Comparison of ENCODE assay signal across 18 cellular contexts in the genomic region with DNA sequence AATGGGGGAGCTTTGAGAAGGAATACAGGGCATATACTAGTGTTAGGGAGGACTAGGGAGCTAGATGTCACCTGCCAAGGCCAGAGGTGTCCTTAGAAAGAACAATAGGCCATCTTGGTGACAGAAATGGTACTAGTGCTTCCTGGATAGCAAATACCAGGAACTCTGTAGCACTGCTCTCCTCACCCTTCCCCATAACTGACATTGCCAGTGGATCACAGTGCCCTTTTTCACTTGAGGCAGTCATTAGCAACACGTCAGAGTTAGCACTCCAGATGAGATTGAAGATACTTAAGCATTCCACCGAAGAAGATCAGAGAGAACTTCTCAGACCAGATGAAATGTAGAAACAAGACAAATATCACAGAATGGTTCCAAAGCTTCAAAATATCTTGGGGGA.
DNase-seq lines count a peak whose midpoint lies in the region; ATAC-seq and TF ChIP-seq lines count a peak whose summit lies in the region.
"Had no signal": no experiment of that assay in that cellular context is flagged by ENCODE, and none has a peak within 500 bp of the region (broad histone marks: within the 10 kb centered on the region; RNA-seq: fewer than 3 reads in every experiment).

No MANE protein-coding gene starts in this region.

- DNase-seq in HFFc6: no peak
- no peak for DNase-seq in breast epithelium (ENCODE audit: low spot score in 2 of 2)
- peak; percentile 55 for DNase-seq in mesenchymal stem cell
- no peak for DNase-seq in D341Med (ENCODE audit: low spot score)
- DNase-seq in stimulated activated CD4-positive, alpha-beta T cell treated with anti-CD3 and anti-CD28 coated beads, Interleukin-2, amount 100 ng/mL, for 24 hours: no peak
- DNase-seq in upper lobe of left lung: no peak
- no peak for DNase-seq in NCI-H2227 (lab: John Stamatoyannopoulos, UW; ENCODE audit: unreplicated experiment)
- DNase-seq: activated naive CD4-positive, alpha-beta T cell treated with anti-CD3 and anti-CD28 coated beads, Interleukin-2, amount 50 U/mL, for 16 hours; central memory CD4-positive, alpha-beta T cell; H9; left cardiac atrium; NCI-H1436 treated with DMSO at 0.1 percent for 48 hours; NCI-H510A; OCI-M1; stimulated activated naive CD8-positive, alpha-beta T cell treated with anti-CD3 and anti-CD28 coated beads, Interleukin-15, amount 100 ng/mL, for 72 hours had no signal

- no peak for TF ChIP-seq POLR2A in breast epithelium (IDR thresholded peaks at IDR 0.05)
- TF ChIP-seq POLR2A in upper lobe of left lung (IDR thresholded peaks at IDR 0.05): no peak

- peaks cover 39% of the 10 kb centered on the region for H3K4me1 Mint-ChIP-seq in HFFc6 (ENCODE audit: low read depth)
- H3K4me1 Mint-ChIP-seq: stimulated activated naive CD8-positive, alpha-beta T cell treated with anti-CD3 and anti-CD28 coated beads, Interleukin-15, amount 100 ng/mL, for 72 hours had no signal

- H3K9ac ChIP-seq in mesenchymal stem cell (ENCODE audit: low read length): peak overlapping the region; percentile 58
- H3K9ac ChIP-seq in skeletal muscle satellite cell (ENCODE audit: low read depth, low read length): no peak overlapping the region

- H2BK120ac ChIP-seq in mesenchymal stem cell (ENCODE audit: low read depth, low read length): peak overlapping the region; percentile 84

- no peaks in the 10 kb centered on the region for H3K9me3 ChIP-seq in breast epithelium
- H3K9me3 ChIP-seq in mesenchymal stem cell (ENCODE audit: control insufficient read depth, low read length): no peaks in the 10 kb centered on the region
- H3K9me3 ChIP-seq in skeletal muscle satellite cell (replicated peaks; ENCODE audit: low read length): no peaks in the 10 kb centered on the region
- no peaks in the 10 kb centered on the region for H3K9me3 ChIP-seq in upper lobe of left lung

- no peaks in the 10 kb centered on the region for H3K79me1 ChIP-seq in mesenchymal stem cell (replicated peaks; ENCODE audit: low read length, poor library complexity, severe bottlenecking)

- peak overlapping the region; percentile 96 for H4K8ac ChIP-seq in mesenchymal stem cell (ENCODE audit: low read length)

- peak overlapping the region; percentile 94 for H4K91ac ChIP-seq in mesenchymal stem cell (ENCODE audit: low read length)

- H3K27ac ChIP-seq in breast epithelium (peak overlapping the region; percentile 53 to 88), mesenchymal stem cell (ENCODE audit: low read length, poor library complexity, severe bottlenecking) (peak overlapping the region; percentile 80), upper lobe of left lung (peak overlapping the region in 2 of 4 donors; percentile 21 to 31)

- peak overlapping the region; percentile 84 for H2AK5ac ChIP-seq in mesenchymal stem cell (ENCODE audit: low read length, severe bottlenecking)

- no peaks in the 10 kb centered on the region; the same call in 1 of the 2 replicates for H3K27me3 Mint-ChIP-seq in HFFc6 (ENCODE audit: insufficient read depth)
- H3K27me3 Mint-ChIP-seq: stimulated activated naive CD8-positive, alpha-beta T cell treated with anti-CD3 and anti-CD28 coated beads, Interleukin-15, amount 100 ng/mL, for 72 hours had no signal

- peak overlapping the region; percentile 90 to 94 for H3K18ac ChIP-seq in mesenchymal stem cell (ENCODE audit: low read depth in 1 of 2, low read length in 2 of 2)

- H3K23ac ChIP-seq in mesenchymal stem cell (ENCODE audit: low read length in 2 of 2): no peak overlapping the region

- H3K4me3 ChIP-seq in breast epithelium (no peak overlapping the region), mesenchymal stem cell (ENCODE audit: insufficient read depth in 1 of 2, low read depth in 1 of 2, low read length in 2 of 2) (no peak overlapping the region), skeletal muscle satellite cell (ENCODE audit: low read length) (no peak overlapping the region), upper lobe of left lung (no peak overlapping the region)
- H3K4me3 ChIP-seq: K562 had no signal

- H3K14ac ChIP-seq in mesenchymal stem cell (ENCODE audit: low read length in 2 of 2): peak overlapping the region in 1 of 2 experiments; percentile 64

- H2AFZ ChIP-seq in mesenchymal stem cell (ENCODE audit: low read depth, low read length): no peak overlapping the region

- whole genome bisulfite sequencing in mesenchymal stem cell: 30% methylated on average over 2 of the region's 2 CpGs
- 29 to 51% methylated on average over 2 of the region's 2 CpGs for WGBS in upper lobe of left lung, 2 donors

- TF ChIP-seq EP300 in upper lobe of left lung (IDR thresholded peaks at IDR 0.05): no peak

- H2BK15ac ChIP-seq in mesenchymal stem cell (ENCODE audit: low read depth, poor library complexity, severe bottlenecking): no peak overlapping the region

- H3K9me3 Mint-ChIP-seq in HFFc6: no peaks in the 10 kb centered on the region
- H3K9me3 Mint-ChIP-seq: neural crest cell had no signal

- H3K36me3 ChIP-seq in breast epithelium (no peaks in the 10 kb centered on the region), mesenchymal stem cell (ENCODE audit: control insufficient read depth in 1 of 2, insufficient read depth in 2 of 2, low read depth in 1 of 2, low read length in 2 of 2) (no peaks in the 10 kb centered on the region), skeletal muscle satellite cell (ENCODE audit: insufficient read depth, low read length) (no peaks in the 10 kb centered on the region), upper lobe of left lung (no peaks in the 10 kb centered on the region)

- H3K4me1 ChIP-seq in breast epithelium: no peaks in the 10 kb centered on the region
- H3K4me1 ChIP-seq in mesenchymal stem cell (ENCODE audit: control insufficient read depth, insufficient read depth, low read depth, low read length): peaks cover 5% of the 10 kb centered on the region
- peaks cover 27% of the 10 kb centered on the region for H3K4me1 ChIP-seq in skeletal muscle satellite cell (ENCODE audit: control insufficient read depth, insufficient read depth, low read length)
- H3K4me1 ChIP-seq in upper lobe of left lung: no peaks in the 10 kb centered on the region

- H3K27ac Mint-ChIP-seq in HFFc6: peak overlapping the region; percentile 89
- H3K27ac Mint-ChIP-seq: stimulated activated naive CD8-positive, alpha-beta T cell treated with anti-CD3 and anti-CD28 coated beads, Interleukin-15, amount 100 ng/mL, for 72 hours had no signal

- peak overlapping the region; percentile 77 for H3K4me3 Mint-ChIP-seq in HFFc6
- H3K4me3 Mint-ChIP-seq: neural crest cell; stimulated activated naive CD8-positive, alpha-beta T cell treated with anti-CD3 and anti-CD28 coated beads, Interleukin-15, amount 100 ng/mL, for 72 hours had no signal

- H3K36me3 Mint-ChIP-seq in HFFc6 (ENCODE audit: low read depth): no peaks in the 10 kb centered on the region

- no peak for TF ChIP-seq CTCF in HFFc6 (IDR thresholded peaks at IDR 0.05)
- TF ChIP-seq CTCF in breast epithelium (IDR thresholded peaks at IDR 0.05): no peak
- TF ChIP-seq CTCF in upper lobe of left lung (IDR thresholded peaks at IDR 0.05): no peak

- H3K4ac ChIP-seq in mesenchymal stem cell (ENCODE audit: low read depth in 1 of 2, low read length in 2 of 2): peak overlapping the region; percentile 65 to 74

- H3K4me2 ChIP-seq in mesenchymal stem cell (ENCODE audit: low read length, poor library complexity, severe bottlenecking) (no peak overlapping the region), skeletal muscle satellite cell (ENCODE audit: low read length) (peak overlapping the region; percentile 29)

- H3K27me3 ChIP-seq in breast epithelium (no peaks in the 10 kb centered on the region), mesenchymal stem cell (ENCODE audit: control insufficient read depth in 1 of 2, insufficient read depth in 1 of 2, low read length in 2 of 2) (no peaks in the 10 kb centered on the region), skeletal muscle satellite cell (ENCODE audit: control insufficient read depth, insufficient read depth, low read length) (no peaks in the 10 kb centered on the region), upper lobe of left lung (no peaks in the 10 kb centered on the region)

- no peak overlapping the region for H2BK5ac ChIP-seq in mesenchymal stem cell (ENCODE audit: low read depth, low read length, poor library complexity, severe bottlenecking)

- no peak for ATAC-seq in upper lobe of left lung (ENCODE audit: low FRiP score in 2 of 2)
- ATAC-seq: K562; stimulated activated naive CD8-positive, alpha-beta T cell treated with anti-CD3 and anti-CD28 coated beads, Interleukin-15, amount 100 ng/mL, for 72 hours had no signal

- peak overlapping the region; percentile 99 for H2BK12ac ChIP-seq in mesenchymal stem cell (ENCODE audit: low read length in 2 of 2)

- intact Hi-C loops in breast epithelium (cut with DNase I; ENCODE audit: low total_unique reads): no loop called here
